In the genomic region with DNA sequence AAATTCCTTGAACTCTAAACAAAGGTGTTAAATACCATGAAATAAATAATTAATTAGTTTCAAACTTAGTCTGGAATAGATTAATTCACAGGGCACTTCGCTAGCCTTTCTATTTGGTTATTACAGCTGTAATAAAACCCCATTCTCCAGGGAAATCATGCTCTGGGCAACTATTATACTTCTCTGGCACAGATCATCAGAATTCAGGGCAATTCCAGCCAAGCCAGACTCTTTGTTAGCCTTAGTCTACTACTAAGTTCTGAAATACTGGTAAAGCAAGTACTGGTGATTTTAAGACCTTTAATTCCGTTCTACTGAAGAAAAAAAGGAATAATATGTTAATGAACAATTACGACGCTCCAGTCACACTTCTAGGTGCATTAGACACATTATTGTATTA, we compare ENCODE assay signal across 25 cellular contexts.
"Had no signal": no experiment of that assay in that cellular context is flagged by ENCODE, and none has a peak within 500 bp of the region (broad histone marks: within the 10 kb centered on the region; RNA-seq: fewer than 3 reads in every experiment).

No MANE protein-coding gene starts in this region.

- ATAC-seq: activated CD4-positive, alpha-beta T cell treated with anti-CD3 and anti-CD28 coated beads for 36 hours; activated CD8-positive, alpha-beta memory T cell treated with anti-CD3 and anti-CD28 coated beads, Interleukin-2, amount 10 ng/mL, durations not matched to agents 7 days and 5 days; activated CD8-positive, alpha-beta T cell treated with anti-CD3 and anti-CD28 coated beads, Interleukin-2, amount 10 ng/mL, durations not matched to agents 7 days and 5 days had no signal

- DNase-seq: activated CD4-positive, alpha-beta memory T cell treated with anti-CD3 and anti-CD28 coated beads for 36 hours; activated CD4-positive, alpha-beta T cell treated with anti-CD3 and anti-CD28 coated beads for 36 hours; activated CD4-positive, alpha-beta T cell treated with anti-CD3 and anti-CD28 coated beads, Interleukin-2, amount 10 ng/mL, durations not matched to agents 24 days and 14 days; activated CD4-positive, CD25-positive, alpha-beta regulatory T cell; activated CD4-positive, CD25-positive, alpha-beta regulatory T cell treated with anti-CD3 and anti-CD28 coated beads, Interleukin-2, amount 50 U/mL, for 72 hours; activated CD8-positive, alpha-beta memory T cell treated with anti-CD3 and anti-CD28 coated beads, Interleukin-2, amount 10 ng/mL, durations not matched to agents 7 days and 5 days; activated CD8-positive, alpha-beta memory T cell treated with anti-CD3 and anti-CD28 coated beads, Interleukin-2, amount 50 U/mL, for 4 hours; activated CD8-positive, alpha-beta T cell treated with anti-CD3 and anti-CD28 coated beads, Interleukin-2, amount 10 ng/mL, durations not matched to agents 7 days and 5 days; activated effector memory CD4-positive, alpha-beta T cell treated with anti-CD3 and anti-CD28 coated beads, Interleukin-2, amount 50 U/mL, for 16 hours; activated naive CD4-positive, alpha-beta T cell treated with anti-CD3 and anti-CD28 coated beads for 36 hours; activated naive CD8-positive, alpha-beta T cell treated with anti-CD3 and anti-CD28 coated beads, Interleukin-2, amount 10 ng/mL, durations not matched to agents 7 days and 5 days; activated T-cell treated with anti-CD3 and anti-CD28 coated beads, Interleukin-2, amount 50 U/mL, for 1 hour; activated T-cell treated with anti-CD3 and anti-CD28 coated beads, Interleukin-2, amount 50 U/mL, for 48 hours; central memory CD4-positive, alpha-beta T cell; cortex of kidney; dermis blood vessel endothelial cell; effector memory CD4-positive, alpha-beta T cell; esophagus squamous epithelium; foreskin fibroblast; head of caudate nucleus; T-helper 2 cell had no signal

- H3K27ac ChIP-seq: ascending aorta, breast epithelium, cardiac muscle cell, epithelial cell of prostate, esophagus squamous epithelium had no signal
